11 cellular contexts compared by ENCODE assay signal in genomic region chr22:27100789-27101188, GRCh38.
A peak's percentile ranks its signal among the peaks of the same experiment; 100 is the strongest.
DNase-seq lines count a peak whose midpoint lies in the region; ATAC-seq, FAIRE-seq and TF ChIP-seq lines count a peak whose summit lies in the region.
"Had no signal": no experiment of that assay in that cellular context is flagged by ENCODE, and none has a peak within 500 bp of the region (broad histone marks: within the 10 kb centered on the region; RNA-seq: fewer than 3 reads in every experiment).

No MANE protein-coding gene starts in this region.

- POLR2A ChIA-PET in HepG2 (lab: Yijun Ruan, JAX), result no interaction called here

- TF ChIP-seq EP300 in HepG2 (IDR thresholded peaks at IDR 0.05; ENCODE audit: low read depth in 2 of 2, low read length in 2 of 2) (no peak), HepG2 (CRISPR knock-in tag; IDR thresholded peaks at IDR 0.05; ENCODE audit: borderline replicate concordance) (no peak)

- no peak for ATAC-seq in HepG2
- ATAC-seq in HG03439 (IDR thresholded peaks at IDR 0.05; ENCODE audit: unreplicated experiment), result no peak

- H3K23ac ChIP-seq in trophoblast cell (ENCODE audit: low read length), result no peak overlapping the region

- H3K36me3 ChIP-seq in trophoblast cell (ENCODE audit: control insufficient read depth in 1 of 2, insufficient read depth in 2 of 2, low read length in 2 of 2), result no peaks in the 10 kb centered on the region
- no peaks in the 10 kb centered on the region for H3K36me3 ChIP-seq in HepG2 (replicated peaks in 1 of 2; ENCODE audit: control insufficient read depth in 1 of 2, insufficient read depth in 2 of 2, low read length in 2 of 2)

- no peak for FAIRE-seq in HepG2 (lab: Jason Lieb, UNC)

- DNase-seq in EL (peak; percentile 63), NCI-H524 treated with DMSO at 0.1 percent for 48 hours (lab: John Stamatoyannopoulos, UW) (peak; percentile 6), fibroblast of peridontal ligament (ENCODE audit: extremely low read depth) (peak; percentile 27), trophoblast cell (no peak), NCI-H345 (lab: John Stamatoyannopoulos, UW) (no peak), HepG2 (ENCODE audit: low spot score) (no peak), NCI-H146 treated with DMSO at 0.1 percent for 48 hours (lab: John Stamatoyannopoulos, UW; ENCODE audit: unreplicated experiment) (no peak)
- DNase-seq: activated CD4-positive, alpha-beta memory T cell treated with anti-CD3 and anti-CD28 coated beads for 36 hours; GDM1; SIG-M5 had no signal

- H2BK12ac ChIP-seq in trophoblast cell (ENCODE audit: low read length), result no peak overlapping the region

- WGBS in trophoblast cell (ENCODE audit: extremely low coverage, insufficient coverage, insufficient read length), result no CpG with 5 or more reads among the region's 18 CpGs
- under 1% methylated on average over 18 of the region's 18 CpGs for WGBS in HepG2 (ENCODE audit: low lambda C conversion rate)

- TF ChIP-seq CTCF in HepG2 (CRISPR knock-in tag; IDR thresholded peaks at IDR 0.05), result no peak

- no peak overlapping the region for H2BK120ac ChIP-seq in trophoblast cell (ENCODE audit: insufficient read depth, low read length, poor library complexity)

- no peak overlapping the region for H3K4ac ChIP-seq in trophoblast cell (ENCODE audit: low read depth, low read length)

- CTCF ChIA-PET in HepG2 (lab: Yijun Ruan, JAX; ENCODE audit: low intra/inter-chr PET ratio, low total read pairs), result no interaction called here

- H3K4me2 ChIP-seq in trophoblast cell (ENCODE audit: low read length) (peak overlapping the region; percentile 32), HepG2 (ENCODE audit: low read depth, low read length) (no peak overlapping the region)

- H3K9ac ChIP-seq in trophoblast cell (ENCODE audit: low read length) (no peak overlapping the region), HepG2 (ENCODE audit: insufficient read depth, low read depth, low read length) (no peak overlapping the region)

- TF ChIP-seq POLR2A in HepG2 (IDR thresholded peaks at IDR 0.05; ENCODE audit: insufficient read depth in 1 of 2, low read depth in 2 of 2, low read length in 2 of 2), result no peak

- H2AFZ ChIP-seq in trophoblast cell (ENCODE audit: insufficient read depth, low read length, poor library complexity), result no peak overlapping the region
- no peak overlapping the region for H2AFZ ChIP-seq in HepG2 (ENCODE audit: low read length)

- no peak for TF ChIP-seq RAD21 in HepG2 (CRISPR knock-in tag; IDR thresholded peaks at IDR 0.05)

- no peak overlapping the region for H3K18ac ChIP-seq in trophoblast cell (ENCODE audit: low read length)

- no peak overlapping the region for H3K4me3 ChIP-seq in trophoblast cell (ENCODE audit: low read depth, low read length)
- no peak overlapping the region for H3K4me3 ChIP-seq in HepG2 (replicated peaks in 1 of 3; ENCODE audit: insufficient read depth in 1 of 3, low read depth in 2 of 3, low read length in 3 of 3)

- H3K4me1 ChIP-seq in trophoblast cell (ENCODE audit: control insufficient read depth in 1 of 2, insufficient read depth in 2 of 2, low read length in 2 of 2) (peaks cover 2 to 4% of the 10 kb centered on the region in 2 experiments), HepG2 (ENCODE audit: insufficient read depth, low read length) (no peaks in the 10 kb centered on the region)

- intact Hi-C loops in HepG2 (cut with micrococcal nuclease; ENCODE audit: unreplicated experiment), result no loop called here

- H4K20me1 ChIP-seq in HepG2 (ENCODE audit: insufficient read depth, low read length), result no peaks in the 10 kb centered on the region

- peaks cover 2% of the 10 kb centered on the region for H3K9me3 ChIP-seq in trophoblast cell (ENCODE audit: insufficient read depth, low read depth, low read length)
- H3K9me3 ChIP-seq in HepG2 (ENCODE audit: low read length), result no peaks in the 10 kb centered on the region

- H3K27me3 ChIP-seq in trophoblast cell (ENCODE audit: insufficient read depth, low read length), result peaks cover 2% of the 10 kb centered on the region
- peaks cover 0 to 17% of the 10 kb centered on the region in 2 experiments; a peak in 2 of 5 replicates for H3K27me3 ChIP-seq in HepG2 (ENCODE audit: control insufficient read depth in 1 of 2, insufficient read depth in 2 of 2, low read length in 2 of 2)

- no peak overlapping the region for H4K8ac ChIP-seq in trophoblast cell (ENCODE audit: low read depth, low read length)

- in situ Hi-C loops in HepG2 (cut with HindIII; ENCODE audit: extremely low pct_ligation_motif_present, low pct_unique_long_range_greater_than_20kb), result no loop called here

- H2BK5ac ChIP-seq in trophoblast cell (ENCODE audit: low read depth, low read length, poor library complexity), result no peak overlapping the region

- H3K27ac ChIP-seq in trophoblast cell (ENCODE audit: low read depth, low read length), result no peak overlapping the region
- no peak overlapping the region for H3K27ac ChIP-seq in HepG2 (ENCODE audit: extremely low read length, insufficient read depth, low read length)

- H4K91ac ChIP-seq in trophoblast cell (ENCODE audit: low read depth, low read length), result no peak overlapping the region

- H2AK5ac ChIP-seq in trophoblast cell (ENCODE audit: low read length), result no peak overlapping the region

- H4K12ac ChIP-seq in trophoblast cell (ENCODE audit: low read depth, low read length), result no peak overlapping the region

- H3K14ac ChIP-seq in trophoblast cell (ENCODE audit: low read length), result no peak overlapping the region

- BruUV-seq in HepG2 (replicated peaks; lab: Mats Ljungman, UMichigan), result no TSS peak

- no peaks in the 10 kb centered on the region for H3K79me1 ChIP-seq in trophoblast cell (ENCODE audit: low read length)

- H3K79me2 ChIP-seq in trophoblast cell (ENCODE audit: control insufficient read depth, insufficient read depth, low read length, poor library complexity) (no peaks in the 10 kb centered on the region), HepG2 (ENCODE audit: insufficient read depth, low read length) (no peaks in the 10 kb centered on the region)

TF ChIP-seq in HepG2, 621 proteins besides CTCF, POLR2A, EP300 and RAD21 (continues in another document):
- TF ChIP-seq ZNF333 (CRISPR knock-in tag; IDR thresholded peaks at IDR 0.05; ENCODE audit: borderline replicate concordance) (no peak), MIER3 (CRISPR knock-in tag; IDR thresholded peaks at IDR 0.05; ENCODE audit: borderline replicate concordance) (no peak), ZNF878 (CRISPR knock-in tag; IDR thresholded peaks at IDR 0.05) (no peak), ZSCAN9 (CRISPR knock-in tag; IDR thresholded peaks at IDR 0.05; ENCODE audit: borderline replicate concordance) (no peak), ATF4 (CRISPR knock-in tag; IDR thresholded peaks at IDR 0.05) (no peak), RCOR2 (CRISPR knock-in tag; IDR thresholded peaks at IDR 0.05) (no peak), SALL2 (CRISPR knock-in tag; IDR thresholded peaks at IDR 0.05) (no peak), ZNF724P (CRISPR knock-in tag; IDR thresholded peaks at IDR 0.05; ENCODE audit: borderline replicate concordance) (no peak), ZGPAT (CRISPR knock-in tag; IDR thresholded peaks at IDR 0.05) (no peak), HINFP (CRISPR knock-in tag; IDR thresholded peaks at IDR 0.05; ENCODE audit: low read depth) (no peak), BATF2 (CRISPR knock-in tag; IDR thresholded peaks at IDR 0.05) (no peak), KMT2A (CRISPR knock-in tag; IDR thresholded peaks at IDR 0.05) (no peak), PCBP1 (IDR thresholded peaks at IDR 0.05; ENCODE audit: borderline replicate concordance, low read depth, low read length) (no peak), ETV5 (CRISPR knock-in tag; IDR thresholded peaks at IDR 0.05; ENCODE audit: borderline replicate concordance) (no peak), ZNF317 (CRISPR knock-in tag; IDR thresholded peaks at IDR 0.05) (no peak), ZBTB42 (CRISPR knock-in tag; IDR thresholded peaks at IDR 0.05) (no peak)

Comparison
In these comparisons a context has a peak if more than half of its experiments do, and no peak if none do; other contexts are left out.
1. DNase-seq: peak in EL (single experiment), NCI-H524 treated with DMSO at 0.1 percent for 48 hours (single experiment) and fibroblast of peridontal ligament (single experiment); none in trophoblast cell (0 of 2), NCI-H345 (single experiment), HepG2 (single experiment) and NCI-H146 treated with DMSO at 0.1 percent for 48 hours (single experiment).